ENCODE assay signal across 12 cellular contexts in genomic region chr2:9954136-9954535, GRCh38.
"Had no signal": no experiment of that assay in that cellular context is flagged by ENCODE, and none has a peak within 500 bp of the region (broad histone marks: within the 10 kb centered on the region; RNA-seq: fewer than 3 reads in every experiment).

No MANE protein-coding gene starts in this region.

- DNase-seq: activated CD4-positive, alpha-beta T cell treated with anti-CD3 and anti-CD28 coated beads, Interleukin-2, amount 50 U/mL, for 48 hours; activated CD8-positive, alpha-beta memory T cell treated with anti-CD3 and anti-CD28 coated beads, Interleukin-2, amount 10 ng/mL, durations not matched to agents 7 days and 5 days; activated gamma-delta T cell; activated T-cell treated with anti-CD3 and anti-CD28 coated beads, Interleukin-2, amount 50 U/mL, for 4 hours; lower lobe of right lung; naive B cell; posterior cingulate gyrus; right cardiac atrium; stimulated activated naive CD4-positive, alpha-beta T cell; upper lobe of right lung had no signal

- H3K36me3 ChIP-seq: lower lobe of right lung, upper lobe of right lung had no signal

- H3K27ac ChIP-seq: lower lobe of right lung, upper lobe of right lung had no signal

- H3K36me3 Mint-ChIP-seq: activated CD8-positive, alpha-beta memory T cell treated with anti-CD3 and anti-CD28 coated beads, Interleukin-2, amount 10 ng/mL, durations not matched to agents 7 days and 5 days; activated naive CD8-positive, alpha-beta T cell had no signal

- H3K27ac Mint-ChIP-seq: activated CD8-positive, alpha-beta memory T cell treated with anti-CD3 and anti-CD28 coated beads, Interleukin-2, amount 10 ng/mL, durations not matched to agents 7 days and 5 days; activated naive CD8-positive, alpha-beta T cell had no signal

- ATAC-seq: activated CD4-positive, CD25-positive, alpha-beta regulatory T cell treated with anti-CD3 and anti-CD28 coated beads, Interleukin-2, amount 50 U/mL, for 24 hours; activated CD8-positive, alpha-beta memory T cell treated with anti-CD3 and anti-CD28 coated beads, Interleukin-2, amount 10 ng/mL, durations not matched to agents 7 days and 5 days; activated T-cell treated with anti-CD3 and anti-CD28 coated beads, Interleukin-2, amount 50 U/mL, for 4 hours; lower lobe of right lung; right cardiac atrium; upper lobe of right lung had no signal

- H3K4me3 ChIP-seq: lower lobe of right lung, upper lobe of right lung had no signal

- H3K9me3 ChIP-seq: lower lobe of right lung, upper lobe of right lung had no signal

- H3K9me3 Mint-ChIP-seq: activated T-cell treated with anti-CD3 and anti-CD28 coated beads, Interleukin-2, amount 50 U/mL, for 4 hours; naive B cell had no signal

- H3K4me3 Mint-ChIP-seq: activated CD8-positive, alpha-beta memory T cell treated with anti-CD3 and anti-CD28 coated beads, Interleukin-2, amount 10 ng/mL, durations not matched to agents 7 days and 5 days; activated T-cell treated with anti-CD3 and anti-CD28 coated beads, Interleukin-2, amount 50 U/mL, for 4 hours had no signal
